18 cellular contexts compared by ENCODE assay signal in the genomic region with DNA sequence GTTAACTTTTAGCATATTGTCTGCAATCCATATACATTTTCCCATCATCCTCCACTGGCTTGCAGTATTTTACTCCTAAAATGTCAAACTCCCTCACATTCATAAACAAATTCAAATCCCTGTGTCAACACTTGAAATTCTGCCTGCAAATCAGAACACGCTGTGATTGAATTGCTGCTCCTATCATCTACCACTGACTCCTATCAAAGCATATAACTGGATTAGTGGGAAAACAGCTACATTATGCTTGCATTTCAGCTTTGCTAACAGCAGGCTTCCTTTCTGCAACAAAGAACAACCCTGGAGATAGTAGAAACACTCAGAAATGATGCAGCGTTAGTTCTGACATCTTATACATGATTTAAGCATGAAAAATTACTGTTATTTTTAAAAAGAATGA.
DNase-seq lines count a peak whose midpoint lies in the region; ATAC-seq and TF ChIP-seq lines count a peak whose summit lies in the region.
"Had no signal": no experiment of that assay in that cellular context is flagged by ENCODE, and none has a peak within 500 bp of the region (broad histone marks: within the 10 kb centered on the region; RNA-seq: fewer than 3 reads in every experiment).

No MANE protein-coding gene starts in this region.

- ATAC-seq in HG02623 (IDR thresholded peaks at IDR 0.05; ENCODE audit: unreplicated experiment) = no peak
- ATAC-seq in GM18498 (IDR thresholded peaks at IDR 0.05; ENCODE audit: unreplicated experiment) = no peak
- ATAC-seq: CD8-positive, alpha-beta T cell; stimulated activated naive CD8-positive, alpha-beta T cell treated with anti-CD3 and anti-CD28 coated beads, Interleukin-15, Interleukin-2, amounts not matched to agents 100 U/mL and 50 U/mL, for 24 hours had no signal

- DNase-seq in NCI-H2107 treated with DMSO at 0.1 percent for 48 hours (lab: John Stamatoyannopoulos, UW; ENCODE audit: unreplicated experiment) = peak; percentile 31
- DNase-seq in NCI-H2107 (lab: John Stamatoyannopoulos, UW) = no peak
- peak; percentile 87 for DNase-seq in NCI-H748 (lab: John Stamatoyannopoulos, UW; ENCODE audit: unreplicated experiment)
- peak; percentile 53 for DNase-seq in fibroblast of villous mesenchyme (ENCODE audit: low read depth)
- DNase-seq in superior temporal gyrus (ENCODE audit: extremely low spot score) = peak; percentile 66
- DNase-seq in HPDE6-E6E7 (ENCODE audit: extremely low spot score) = no peak
- DNase-seq: activated CD4-positive, alpha-beta T cell treated with anti-CD3 and anti-CD28 coated beads for 48 hours; activated CD8-positive, alpha-beta memory T cell treated with anti-CD3 and anti-CD28 coated beads, Interleukin-2, amount 50 U/mL, for 4 hours; activated gamma-delta T cell treated with Interleukin-2 at 50 U/mL for 16 hours; CD8-positive, alpha-beta T cell; effector memory CD4-positive, alpha-beta T cell; NCI-H510A; PC-9; stimulated activated naive CD8-positive, alpha-beta T cell treated with anti-CD3 and anti-CD28 coated beads, Interleukin-15, Interleukin-2, amounts not matched to agents 100 U/mL and 50 U/mL, for 24 hours; upper lobe of left lung had no signal

- TF ChIP-seq CTCF in fibroblast of villous mesenchyme (IDR thresholded peaks at IDR 0.05; ENCODE audit: insufficient read depth, low read depth, low read length) = no peak

- H3K4me3 ChIP-seq in fibroblast of villous mesenchyme (ENCODE audit: low read depth, low read length) = no peak overlapping the region
- H3K4me3 ChIP-seq: PC-9, right atrium auricular region, upper lobe of left lung had no signal

Comparison
In these comparisons a context has a peak if more than half of its experiments do, and no peak if none do; other contexts are left out.
1. DNase-seq: peak in NCI-H2107 treated with DMSO at 0.1 percent for 48 hours (single experiment), NCI-H748 (single experiment), fibroblast of villous mesenchyme (single experiment) and superior temporal gyrus (single experiment); none in NCI-H2107 (single experiment) and HPDE6-E6E7 (single experiment).